18 cellular contexts compared by ENCODE assay signal in the genomic region with DNA sequence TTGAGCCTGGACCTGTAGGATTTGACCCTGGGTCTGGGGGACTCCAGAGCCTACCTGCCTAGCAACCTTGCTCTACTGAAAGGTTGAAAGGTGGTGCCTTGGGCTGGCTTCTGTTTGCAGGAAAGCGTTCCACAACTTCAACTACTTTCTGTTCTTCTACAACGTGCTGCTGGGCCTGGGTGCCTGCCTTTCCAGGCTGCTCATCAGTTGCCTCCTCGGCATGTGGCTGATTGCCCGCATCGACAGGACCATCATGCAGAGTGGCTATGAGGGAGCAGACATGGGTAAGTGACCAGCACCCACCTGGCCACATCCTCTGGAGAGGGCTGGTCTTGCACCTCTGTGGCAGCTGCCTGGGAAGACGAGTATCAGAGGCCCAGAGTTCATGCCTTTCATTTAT. TPM values are rescaled to one million over a fixed set of nuclear protein-coding genes. Genes with fewer than 3 reads are reported as not detected.
DNase-seq lines count a peak whose midpoint lies in the region; ATAC-seq and TF ChIP-seq lines count a peak whose summit lies in the region.
"Had no signal": no experiment of that assay in that cellular context is flagged by ENCODE, and none has a peak within 500 bp of the region (broad histone marks: within the 10 kb centered on the region; RNA-seq: fewer than 3 reads in every experiment).

No MANE protein-coding gene starts in this region.

- H3K4me1 ChIP-seq in left ventricle myocardium inferior (peaks cover 31% of the 10 kb centered on the region), lung (ENCODE audit: control insufficient read depth in 2 of 2, insufficient read depth in 2 of 2, low read length in 2 of 2) (peaks cover 3 to 14% of the 10 kb centered on the region in 2 donors), spleen (peaks cover 12 to 23% (median 18%) of the 10 kb centered on the region in 6 donors), thyroid gland (peaks cover 0 to 8% of the 10 kb centered on the region in 2 donors)
- H3K4me1 ChIP-seq: A549 had no signal

- peaks cover 4% of the 10 kb centered on the region for H3K4me1 Mint-ChIP-seq in activated T-cell treated with anti-CD3 and anti-CD28 coated beads, Interleukin-2, amount 50 U/mL, for 72 hours (ENCODE audit: low read depth)
- H3K4me1 Mint-ChIP-seq in activated CD8-positive, alpha-beta T cell treated with anti-CD3 and anti-CD28 coated beads for 36 hours (ENCODE audit: low read depth) = no peaks in the 10 kb centered on the region

- H3K4me3 ChIP-seq in left ventricle myocardium inferior (peak overlapping the region; percentile 26), lung (no peak overlapping the region), spleen (no peak overlapping the region), thyroid gland (replicated peaks in 1 of 3) (no peak overlapping the region)
- H3K4me3 ChIP-seq: A549, GM12878, GM23248, MG63 had no signal

- no peak overlapping the region for H3K27ac Mint-ChIP-seq in activated T-cell treated with anti-CD3 and anti-CD28 coated beads, Interleukin-2, amount 50 U/mL, for 72 hours
- no peak overlapping the region for H3K27ac Mint-ChIP-seq in activated CD8-positive, alpha-beta T cell treated with anti-CD3 and anti-CD28 coated beads for 36 hours

- intact Hi-C loops in left ventricle myocardium inferior (cut with micrococcal nuclease) (no loop called here), Right ventricle myocardium inferior (cut with DNase I) (no loop called here), spleen (cut with DNase I; ENCODE audit: low total_unique reads) (no loop called here), thyroid gland (cut with DNase I) (no loop called here)
- intact Hi-C loops in activated CD8-positive, alpha-beta T cell treated with anti-CD3 and anti-CD28 coated beads for 36 hours (cut with micrococcal nuclease) = no loop called here

- DNase-seq in left ventricle myocardium inferior (no peak), Right ventricle myocardium inferior (ENCODE audit: missing footprints) (no peak), lung (ENCODE audit: low spot score) (no peak), spleen (no peak), thyroid gland (no peak)
- no peak for DNase-seq in activated T-cell treated with anti-CD3 and anti-CD28 coated beads, Interleukin-2, amount 50 U/mL, for 72 hours
- no peak for DNase-seq in activated CD8-positive, alpha-beta T cell treated with anti-CD3 and anti-CD28 coated beads for 36 hours
- DNase-seq: C1 segment of cervical spinal cord, DMS 273 treated with DMSO at 0.1 percent for 48 hours, GDM1, NCI-H2081 treated with DMSO at 0.1 percent for 48 hours, NCI-H82 had no signal

- peaks cover 4% of the 10 kb centered on the region for H3K27me3 Mint-ChIP-seq in activated T-cell treated with anti-CD3 and anti-CD28 coated beads, Interleukin-2, amount 50 U/mL, for 72 hours (ENCODE audit: low read depth)
- H3K27me3 Mint-ChIP-seq in activated CD8-positive, alpha-beta T cell treated with anti-CD3 and anti-CD28 coated beads for 36 hours = no peaks in the 10 kb centered on the region

- POLR2A ChIA-PET in activated CD8-positive, alpha-beta T cell treated with anti-CD3 and anti-CD28 coated beads for 36 hours (lab: Charles Lee) = interaction anchor here (0.8 kb wide), 1 partner anchor 9 kb away, joined by 3 read pairs; no protein-coding TSS in a partner anchor

- no peak overlapping the region for H3K4me3 Mint-ChIP-seq in activated T-cell treated with anti-CD3 and anti-CD28 coated beads, Interleukin-2, amount 50 U/mL, for 72 hours
- H3K4me3 Mint-ChIP-seq in activated CD8-positive, alpha-beta T cell treated with anti-CD3 and anti-CD28 coated beads for 36 hours = no peak overlapping the region

- H3K27me3 ChIP-seq in left ventricle myocardium inferior (ENCODE audit: low read depth) (no peaks in the 10 kb centered on the region), lung (ENCODE audit: control insufficient read depth, insufficient read depth) (no peaks in the 10 kb centered on the region), spleen (replicated peaks in 1 of 7) (no peaks in the 10 kb centered on the region), thyroid gland (no peaks in the 10 kb centered on the region)
- H3K27me3 ChIP-seq: MG63 had no signal

- H3K27ac ChIP-seq in left ventricle myocardium inferior (replicated peaks) = peak overlapping the region; percentile 81
- H3K27ac ChIP-seq in cingulate gyrus (ENCODE audit: low read depth, low read length) = peak overlapping the region; percentile 13
- peak overlapping the region; percentile 2 to 79 for H3K27ac ChIP-seq in lung (ENCODE audit: low read depth in 1 of 2, low read length in 1 of 2)
- H3K27ac ChIP-seq in spleen = peak overlapping the region in 7 of 8 donors; percentile 34 to 81 (median 71)
- H3K27ac ChIP-seq in thyroid gland = no peak overlapping the region
- H3K27ac ChIP-seq: A549, GM23248 had no signal

- no peak for ATAC-seq in Right ventricle myocardium inferior
- no peak for ATAC-seq in lung (ENCODE audit: insufficient read depth, low FRiP score)
- no peak for ATAC-seq in activated T-cell treated with anti-CD3 and anti-CD28 coated beads, Interleukin-2, amount 50 U/mL, for 72 hours (replicated peaks in 1 of 2)
- ATAC-seq in activated CD8-positive, alpha-beta T cell treated with anti-CD3 and anti-CD28 coated beads for 36 hours = no peak
- ATAC-seq: A549, GM12878, Panc1 had no signal

- H3K36me3 ChIP-seq in left ventricle myocardium inferior = peaks cover 29% of the 10 kb centered on the region
- peaks cover 0 to 14% of the 10 kb centered on the region in 2 donors for H3K36me3 ChIP-seq in lung (ENCODE audit: control insufficient read depth in 2 of 2, insufficient read depth in 2 of 2, low read length in 2 of 2)
- peaks cover 0 to 67% (median 21%) of the 10 kb centered on the region in 6 donors for H3K36me3 ChIP-seq in spleen
- no peaks in the 10 kb centered on the region for H3K36me3 ChIP-seq in thyroid gland
- H3K36me3 ChIP-seq: MG63 had no signal

- TF ChIP-seq CTCF in left ventricle myocardium inferior (IDR thresholded peaks at IDR 0.05; ENCODE audit: borderline replicate concordance) (no peak), lung (IDR thresholded peaks at IDR 0.05; ENCODE audit: control extremely low read depth, extremely low read depth) (no peak), spleen (IDR thresholded peaks at IDR 0.05 in 8 of 11, conservative IDR thresholded peaks at IDR 0.05 in 3 of 11) (no peak), thyroid gland (IDR thresholded peaks at IDR 0.05) (no peak)
- no peak for TF ChIP-seq CTCF in activated CD8-positive, alpha-beta T cell treated with anti-CD3 and anti-CD28 coated beads for 36 hours (IDR thresholded peaks at IDR 0.05)

- CTCF ChIA-PET in activated CD8-positive, alpha-beta T cell treated with anti-CD3 and anti-CD28 coated beads for 36 hours (lab: Charles Lee) = no interaction called here

- H3K36me3 Mint-ChIP-seq in activated T-cell treated with anti-CD3 and anti-CD28 coated beads, Interleukin-2, amount 50 U/mL, for 72 hours (ENCODE audit: insufficient read depth in 2 of 2) = peaks cover 6 to 15% of the 10 kb centered on the region in 2 donors
- H3K36me3 Mint-ChIP-seq in activated CD8-positive, alpha-beta T cell treated with anti-CD3 and anti-CD28 coated beads for 36 hours (ENCODE audit: low read depth) = peaks cover 32% of the 10 kb centered on the region

- TF ChIP-seq POLR2A in spleen (IDR thresholded peaks at IDR 0.05) (no peak), thyroid gland (IDR thresholded peaks at IDR 0.05) (no peak)

- peaks cover 13% of the 10 kb centered on the region for H3K9me3 ChIP-seq in left ventricle myocardium inferior (replicated peaks)
- H3K9me3 ChIP-seq in lung (ENCODE audit: control insufficient read depth in 2 of 2, insufficient read depth in 1 of 2, low read length in 1 of 2) = peaks cover 0 to 1% of the 10 kb centered on the region in 2 donors
- H3K9me3 ChIP-seq in spleen = peaks cover 0 to 13% (median 11%) of the 10 kb centered on the region in 8 donors
- no peaks in the 10 kb centered on the region for H3K9me3 ChIP-seq in thyroid gland

- whole genome bisulfite sequencing in lung, 2 donors = 81 to 88% methylated on average over 6 of the region's 6 CpGs
- WGBS in spleen, 5 donors = 77 to 90% (median 87%) methylated on average over 5 to 6 of the region's 6 CpGs
- WGBS in thyroid gland, 2 donors = 75 to 92% methylated on average over 1 to 6 of the region's 6 CpGs

- peaks cover 0 to 7% of the 10 kb centered on the region in 2 donors for H3K9me3 Mint-ChIP-seq in activated T-cell treated with anti-CD3 and anti-CD28 coated beads, Interleukin-2, amount 50 U/mL, for 72 hours
- H3K9me3 Mint-ChIP-seq in activated CD8-positive, alpha-beta T cell treated with anti-CD3 and anti-CD28 coated beads for 36 hours = peaks cover 10% of the 10 kb centered on the region

RNA-seq across cellular contexts. Expression of a gene that starts 13.6 kb away (rescaled TPM):
- total RNA-seq in left ventricle myocardium inferior (2.4 TPM), Right ventricle myocardium inferior (1.7 TPM), lung (10 to 100 TPM; 14.3 to 34.3 TPM), spleen (10 to 100 TPM in 2 of 7 donors, 1 to 10 TPM in 5; 4.6 to 14.7 (median 9.5) TPM), thyroid gland (10 to 100 TPM in 3 of 4 donors, 1 to 10 TPM in 1; 5.2 to 33.0 (median 11.0) TPM)
- polyA plus RNA-seq in lung (1 to 10 TPM; 3.3 to 5.8 TPM), spleen (1 to 10 TPM; 3.3 to 4.2 (median 4.2) TPM)
- total RNA-seq in activated T-cell treated with anti-CD3 and anti-CD28 coated beads, Interleukin-2, amount 50 U/mL, for 72 hours = 1 to 10 TPM; 2.5 to 6.2 TPM
- 1 to 10 TPM; 1.5 to 3.2 TPM for total RNA-seq in activated CD8-positive, alpha-beta T cell treated with anti-CD3 and anti-CD28 coated beads for 36 hours

Comparison
In these comparisons a context has a peak if more than half of its experiments do, and no peak if none do; other contexts are left out.
1. H3K27ac ChIP-seq: peak in left ventricle myocardium inferior (single experiment), cingulate gyrus (single experiment), lung (2 of 2) and spleen (7 of 8); none in thyroid gland (0 of 3).